8 cellular contexts compared by ENCODE assay signal in genomic region chr9:129166962-129167557, GRCh38. TPM values are rescaled to one million over a fixed set of nuclear protein-coding genes. Genes with fewer than 3 reads are reported as not detected.
A peak's percentile ranks its signal among the peaks of the same experiment; 100 is the strongest.
DNase-seq lines count a peak whose midpoint lies in the region; ATAC-seq and TF ChIP-seq lines count a peak whose summit lies in the region.

No MANE protein-coding gene starts in this region.

- TF ChIP-seq CTCF in smooth muscle cell (IDR thresholded peaks at IDR 0.05; ENCODE audit: borderline replicate concordance, insufficient read depth, poor library complexity, severe bottlenecking) (no peak), WERI-Rb-1 (IDR thresholded peaks at IDR 0.05; ENCODE audit: low read depth, low read length) (no peak)

- no peak overlapping the region for H3K4me3 Mint-ChIP-seq in activated CD8-positive, alpha-beta memory T cell treated with anti-CD3 and anti-CD28 coated beads, Interleukin-2, amount 10 ng/mL, durations not matched to agents 7 days and 5 days

- H3K4me3 ChIP-seq in iPS-15b (ENCODE audit: low read depth, low read length) (peak overlapping the region; percentile 18), smooth muscle cell (peak overlapping the region; percentile 13), WERI-Rb-1 (ENCODE audit: low read depth, low read length) (no peak overlapping the region)

- no peak overlapping the region for H2AFZ ChIP-seq in smooth muscle cell (ENCODE audit: low read depth)

- peaks cover 5% of the 10 kb centered on the region for H3K27me3 Mint-ChIP-seq in activated CD8-positive, alpha-beta memory T cell treated with anti-CD3 and anti-CD28 coated beads, Interleukin-2, amount 10 ng/mL, durations not matched to agents 7 days and 5 days

- H3K79me2 ChIP-seq in smooth muscle cell (ENCODE audit: low read depth) = no peaks in the 10 kb centered on the region

- H4K20me1 ChIP-seq in smooth muscle cell (ENCODE audit: low read depth) = no peaks in the 10 kb centered on the region

- ATAC-seq in activated CD8-positive, alpha-beta memory T cell treated with anti-CD3 and anti-CD28 coated beads, Interleukin-2, amount 10 ng/mL, durations not matched to agents 7 days and 5 days = peak; percentile 39

- no peak overlapping the region for H3K9ac ChIP-seq in iPS-15b (ENCODE audit: low read depth, low read length)
- peak overlapping the region; percentile 43 for H3K9ac ChIP-seq in smooth muscle cell (ENCODE audit: low read depth)

- H3K36me3 Mint-ChIP-seq in activated CD8-positive, alpha-beta memory T cell treated with anti-CD3 and anti-CD28 coated beads, Interleukin-2, amount 10 ng/mL, durations not matched to agents 7 days and 5 days = no peaks in the 10 kb centered on the region

- peaks cover 7% of the 10 kb centered on the region for H3K27me3 ChIP-seq in iPS-15b (ENCODE audit: control insufficient read depth, insufficient read depth, low read length)
- no peaks in the 10 kb centered on the region for H3K27me3 ChIP-seq in smooth muscle cell (ENCODE audit: low read depth)
- no peaks in the 10 kb centered on the region for H3K27me3 ChIP-seq in WERI-Rb-1 (ENCODE audit: insufficient read depth, low read depth, severe bottlenecking)

- H3K4me1 ChIP-seq in iPS-15b (ENCODE audit: control insufficient read depth, insufficient read depth, low read length) (peaks cover 11% of the 10 kb centered on the region), smooth muscle cell (ENCODE audit: low read depth) (peaks cover 13% of the 10 kb centered on the region)

- peak overlapping the region; percentile 79 for H3K4me2 ChIP-seq in smooth muscle cell

- H3K36me3 ChIP-seq in iPS-15b (ENCODE audit: control insufficient read depth, insufficient read depth, low read length) (no peaks in the 10 kb centered on the region), smooth muscle cell (ENCODE audit: low read depth) (no peaks in the 10 kb centered on the region), WERI-Rb-1 (no peaks in the 10 kb centered on the region)

- H3K27ac Mint-ChIP-seq in activated CD8-positive, alpha-beta memory T cell treated with anti-CD3 and anti-CD28 coated beads, Interleukin-2, amount 10 ng/mL, durations not matched to agents 7 days and 5 days = no peak overlapping the region

- H3K9me3 ChIP-seq in iPS-15b (ENCODE audit: control insufficient read depth, insufficient read depth, low read length) = no peaks in the 10 kb centered on the region
- H3K9me3 ChIP-seq in smooth muscle cell (replicated peaks; ENCODE audit: low read depth) = no peaks in the 10 kb centered on the region
- H3K9me3 ChIP-seq in WERI-Rb-1 (ENCODE audit: severe bottlenecking) = peaks cover 2% of the 10 kb centered on the region

- CTCF ChIA-PET in activated CD8-positive, alpha-beta memory T cell treated with anti-CD3 and anti-CD28 coated beads, Interleukin-2, amount 10 ng/mL, durations not matched to agents 7 days and 5 days (lab: Charles Lee) = interaction anchor here (1.0 to 13.4 kb wide), 4 partner anchors 11 to 457 kb away, joined by 3 to 249 read pairs (median 7); partner anchors contain the start of gene IER5L

- H3K4me1 Mint-ChIP-seq in activated CD8-positive, alpha-beta memory T cell treated with anti-CD3 and anti-CD28 coated beads, Interleukin-2, amount 10 ng/mL, durations not matched to agents 7 days and 5 days = peaks cover 29% of the 10 kb centered on the region

- peaks cover 10% of the 10 kb centered on the region for H3F3A ChIP-seq in smooth muscle cell (ENCODE audit: low read depth)

- no peak for DNase-seq in activated CD8-positive, alpha-beta memory T cell treated with anti-CD3 and anti-CD28 coated beads, Interleukin-2, amount 10 ng/mL, durations not matched to agents 7 days and 5 days
- DNase-seq in activated CD8-positive, alpha-beta memory T cell treated with anti-CD3 and anti-CD28 coated beads for 24 hours = no peak
- DNase-seq in NCI-H748 (lab: John Stamatoyannopoulos, UW; ENCODE audit: unreplicated experiment) = peak; percentile 81
- peak; percentile 48 for DNase-seq in amniotic stem cell (lab: John Stamatoyannopoulos, UW)
- DNase-seq in smooth muscle cell (lab: John Stamatoyannopoulos, UW; ENCODE audit: unreplicated experiment) = no peak
- no peak for DNase-seq in WERI-Rb-1
- DNase-seq in NCI-H2107 treated with DMSO at 0.1 percent for 48 hours (lab: John Stamatoyannopoulos, UW; ENCODE audit: unreplicated experiment) = no peak

- whole genome bisulfite sequencing in smooth muscle cell (ENCODE audit: low lambda C conversion rate) = 4% methylated on average over 9 of the region's 12 CpGs

- H3K9me3 Mint-ChIP-seq in activated CD8-positive, alpha-beta memory T cell treated with anti-CD3 and anti-CD28 coated beads, Interleukin-2, amount 10 ng/mL, durations not matched to agents 7 days and 5 days (ENCODE audit: low read depth) = no peaks in the 10 kb centered on the region

- H3K27ac ChIP-seq in smooth muscle cell (ENCODE audit: low read depth) (peak overlapping the region; percentile 92), WERI-Rb-1 (no peak overlapping the region)

RNA-seq across cellular contexts. Expression of gene IER5L, which starts 11.0 kb away (rescaled TPM):
- total RNA-seq in activated CD8-positive, alpha-beta memory T cell treated with anti-CD3 and anti-CD28 coated beads, Interleukin-2, amount 10 ng/mL, durations not matched to agents 7 days and 5 days = 1 to 10 TPM; 4.9 to 6.1 TPM
- total RNA-seq in smooth muscle cell = 23.0 and 28.3 TPM in 2 replicates
- polyA plus RNA-seq in smooth muscle cell = 31.7 and 38.6 TPM in 2 replicates

RNA-seq across cellular contexts. Expression of gene PTPA, which starts 55.8 kb away (rescaled TPM):
- 100 to 1,000 TPM; 115 to 129 TPM for total RNA-seq in activated CD8-positive, alpha-beta memory T cell treated with anti-CD3 and anti-CD28 coated beads, Interleukin-2, amount 10 ng/mL, durations not matched to agents 7 days and 5 days
- total RNA-seq in smooth muscle cell = 78.2 and 119 TPM in 2 replicates
- polyA plus RNA-seq in smooth muscle cell = 88.7 and 94.9 TPM in 2 replicates

RNA-seq across cellular contexts. Expression of gene CRAT, which starts 56.5 kb away (rescaled TPM):
- 10 to 100 TPM; 14.1 to 17.6 TPM for total RNA-seq in activated CD8-positive, alpha-beta memory T cell treated with anti-CD3 and anti-CD28 coated beads, Interleukin-2, amount 10 ng/mL, durations not matched to agents 7 days and 5 days
- 20.0 and 24.3 TPM in 2 replicates for total RNA-seq in smooth muscle cell
- polyA plus RNA-seq in smooth muscle cell = 38.4 and 52.3 TPM in 2 replicates

Comparison
In these comparisons a context has a peak if more than half of its experiments do, and no peak if none do; other contexts are left out.
1. DNase-seq: peak in NCI-H748 (single experiment) and amniotic stem cell (single experiment); none in activated CD8-positive, alpha-beta memory T cell treated with anti-CD3 and anti-CD28 coated beads, Interleukin-2, amount 10 ng/mL, durations not matched to agents 7 days and 5 days (single experiment), activated CD8-positive, alpha-beta memory T cell treated with anti-CD3 and anti-CD28 coated beads for 24 hours (single experiment), smooth muscle cell (single experiment), WERI-Rb-1 (single experiment) and NCI-H2107 treated with DMSO at 0.1 percent for 48 hours (single experiment).